7 cellular contexts compared by ENCODE assay signal in genomic region chr17:58082870-58083490, GRCh38. TPM values are rescaled to one million over a fixed set of nuclear protein-coding genes. Genes with fewer than 3 reads are reported as not detected.
DNase-seq lines count a peak whose midpoint lies in the region; ATAC-seq and TF ChIP-seq lines count a peak whose summit lies in the region.

DYNLL2 (plus strand) TSS chr17:58083419; CDS start chr17:58087091, 3,672 bp downstream.

- no CpG with 5 or more reads among the region's 45 CpGs for WGBS in iPS DF 6.9 (ENCODE audit: insufficient coverage, insufficient read length)

- peaks cover 12% of the 10 kb centered on the region for H3K27me3 Mint-ChIP-seq in brain

- peak; percentile 45 for ATAC-seq in GM18517 (IDR thresholded peaks at IDR 0.05; ENCODE audit: unreplicated experiment)
- ATAC-seq in HG03039 (IDR thresholded peaks at IDR 0.05; ENCODE audit: unreplicated experiment): peak; percentile 60
- peak; percentile 71 to 82 for ATAC-seq in gastrocnemius medialis

- TF ChIP-seq POLR2A in gastrocnemius medialis (IDR thresholded peaks at IDR 0.05): no peak

- DNase-seq in NCI-H2107 (lab: John Stamatoyannopoulos, UW) (peak; percentile 80), UCSD-AML1 (lab: John Stamatoyannopoulos, UW; ENCODE audit: unreplicated experiment) (peak; percentile 92), iPS DF 6.9 (ENCODE audit: low read depth, low spot score) (peak; percentile 76), gastrocnemius medialis (peak; percentile 85 to 92)

- in situ Hi-C loops in gastrocnemius medialis (cut with MboI; ENCODE audit: low sequenced_read_pairs in 4 of 4): loop anchor here in 1 of 4 donors (25.0 kb wide), 1 partner anchor 246 kb away; no protein-coding TSS in a partner anchor

- TF ChIP-seq CTCF in brain (conservative IDR thresholded peaks at IDR 0.05) (no peak), gastrocnemius medialis (IDR thresholded peaks at IDR 0.05 in 4 of 5, conservative IDR thresholded peaks at IDR 0.05 in 1 of 5) (no peak)

- peaks cover 15% of the 10 kb centered on the region for H3K4me1 ChIP-seq in iPS DF 6.9 (ENCODE audit: control insufficient read depth, insufficient read depth, low read length)
- H3K4me1 ChIP-seq in gastrocnemius medialis: peaks cover 38 to 41% of the 10 kb centered on the region in 2 donors

- H3K9me3 ChIP-seq in iPS DF 6.9 (ENCODE audit: control insufficient read depth, insufficient read depth, low read length) (no peaks in the 10 kb centered on the region), gastrocnemius medialis (no peaks in the 10 kb centered on the region)

- H3K36me3 ChIP-seq in iPS DF 6.9 (ENCODE audit: control insufficient read depth, insufficient read depth, low read length): peaks cover 14% of the 10 kb centered on the region
- peaks cover 0 to 24% of the 10 kb centered on the region in 2 donors for H3K36me3 ChIP-seq in gastrocnemius medialis

- H3K27ac ChIP-seq in iPS DF 6.9 (ENCODE audit: low read length) (no peak within 1 kb of the TSS), gastrocnemius medialis (peak within 1 kb of the TSS; percentile 91 to 100 (median 98))

- peaks cover 64% of the 10 kb centered on the region for H3K4me1 Mint-ChIP-seq in brain

- H3K4me3 ChIP-seq in iPS DF 6.9 (ENCODE audit: low read length) (peak within 1 kb of the TSS; percentile 100), gastrocnemius medialis (peak within 1 kb of the TSS; percentile 78 to 98 (median 92))

- H3K27me3 ChIP-seq in iPS DF 6.9 (ENCODE audit: control insufficient read depth, insufficient read depth, low read length) (no peaks in the 10 kb centered on the region), gastrocnemius medialis (no peaks in the 10 kb centered on the region)

- no peaks in the 10 kb centered on the region for H3K9me3 Mint-ChIP-seq in brain

- peak within 1 kb of the TSS; percentile 89 to 99 (median 98) for H3K27ac Mint-ChIP-seq in brain

- peaks cover 34% of the 10 kb centered on the region for H3K36me3 Mint-ChIP-seq in brain

- intact Hi-C loops in gastrocnemius medialis (cut with DNase I; ENCODE audit: low total_unique reads): loop anchor here (2.0 to 10.0 kb wide), 6 partner anchors 136 to 1118 kb away; partner anchors contain the start of genes AKAP1, COIL, MKS1 and MRPS23

- H3K4me3 Mint-ChIP-seq in brain: peak within 1 kb of the TSS; percentile 86 to 98 (median 91)

RNA-seq across cellular contexts. Expression of gene DYNLL2, which starts in this region (rescaled TPM):
- polyA plus RNA-seq in brain (ENCODE audit: insufficient read depth, low read depth, low replicate concordance): 99.4 TPM
- 10 to 100 TPM; 14.5 to 28.8 (median 20.4) TPM for total RNA-seq in gastrocnemius medialis
